1 cellular context compared by ENCODE assay signal in genomic region chr2:135612319-135612718, GRCh38.
TF ChIP-seq lines count a peak whose summit lies in the region.

No MANE protein-coding gene starts in this region.

TF ChIP-seq in GM12878, 131 proteins besides CTCF, POLR2A, EP300 and RAD21 (continued from another document):
- no peak for TF ChIP-seq REST (IDR thresholded peaks at IDR 0.05; ENCODE audit: low read depth, low read length)
- TF ChIP-seq RELA (IDR thresholded peaks at IDR 0.05; ENCODE audit: borderline replicate concordance, partially characterized antibody): no peak
- TF ChIP-seq ESRRA (IDR thresholded peaks at IDR 0.05; ENCODE audit: low read length): no peak
- TF ChIP-seq ZNF207 (IDR thresholded peaks at IDR 0.05; ENCODE audit: borderline replicate concordance): no peak
- TF ChIP-seq HSF1 (IDR thresholded peaks at IDR 0.05; ENCODE audit: low read depth, low read length): no peak
- no peak for TF ChIP-seq SIX5 (IDR thresholded peaks at IDR 0.05; ENCODE audit: low read depth, low read length, severe bottlenecking)
- TF ChIP-seq TCF7 (IDR thresholded peaks at IDR 0.05; ENCODE audit: borderline replicate concordance): no peak
- no peak for TF ChIP-seq WRNIP1 (IDR thresholded peaks at IDR 0.05; ENCODE audit: borderline replicate concordance, low read depth, low read length)
- TF ChIP-seq RCOR1 (conservative IDR thresholded peaks at IDR 0.05; ENCODE audit: low read depth, low read length): no peak
- no peak for TF ChIP-seq RELB (IDR thresholded peaks at IDR 0.05; ENCODE audit: low read depth)
- no peak for TF ChIP-seq ZNF592 (IDR thresholded peaks at IDR 0.05)
- no peak for TF ChIP-seq RB1 (IDR thresholded peaks at IDR 0.05; ENCODE audit: borderline replicate concordance)
TF ChIP-seq in GM12878: peak in this region for 0.
